1 cellular context compared by ENCODE assay signal in genomic region chr4:38317238-38317637, GRCh38.
TF ChIP-seq lines count a peak whose summit lies in the region.

No MANE protein-coding gene starts in this region.

TF ChIP-seq in K562, 482 proteins besides CTCF, POLR2A, EP300 and RAD21 (continued from another document and continues in another):
- no peak for TF ChIP-seq ETS1 (conservative IDR thresholded peaks at IDR 0.05; ENCODE audit: control insufficient read depth, low read depth, low read length)
- TF ChIP-seq RREB1 (CRISPR knock-in tag; IDR thresholded peaks at IDR 0.05), result no peak
- TF ChIP-seq TAF7 (tag; IDR thresholded peaks at IDR 0.05), result peak; percentile 64; the same call in 1 of the 2 replicates
- 0 out of 2 replicates have a peak, but pooled peaks have one; percentile 23 for TF ChIP-seq RHOXF2B (CRISPR knock-in tag; conservative IDR thresholded peaks at IDR 0.05)
- TF ChIP-seq MNT (conservative IDR thresholded peaks at IDR 0.05), result no peak
- peak; percentile 94 for TF ChIP-seq ZNF311 (CRISPR knock-in tag; IDR thresholded peaks at IDR 0.05)
- TF ChIP-seq OTX1 (CRISPR knock-in tag; IDR thresholded peaks at IDR 0.05), result no peak
- TF ChIP-seq ELK3 (CRISPR knock-in tag; IDR thresholded peaks at IDR 0.05), result no peak; the same call in 1 of the 2 replicates
- no peak for TF ChIP-seq MITF (IDR thresholded peaks at IDR 0.05)
- no peak for TF ChIP-seq ILF3 (IDR thresholded peaks at IDR 0.05; ENCODE audit: borderline replicate concordance)
- TF ChIP-seq FOXO4 (CRISPR knock-in tag; IDR thresholded peaks at IDR 0.05), result peak; percentile 54; the same call in 1 of the 2 replicates
- TF ChIP-seq ZBTB11 (CRISPR knock-in tag; IDR thresholded peaks at IDR 0.05), result peak in 1 of 3 experiments; percentile 47; a peak in 1 of 6 replicates
- no peak for TF ChIP-seq C11orf30 (IDR thresholded peaks at IDR 0.05; ENCODE audit: low read depth)
- TF ChIP-seq RFX1 (IDR thresholded peaks at IDR 0.05), result no peak
- TF ChIP-seq RBBP5 (IDR thresholded peaks at IDR 0.05; ENCODE audit: borderline replicate concordance, insufficient read depth, low read length, poor library complexity, severe bottlenecking), result no peak
- no peak for TF ChIP-seq ZNF584 (CRISPR knock-in tag; IDR thresholded peaks at IDR 0.05; ENCODE audit: low read depth)
- TF ChIP-seq KHSRP (IDR thresholded peaks at IDR 0.05), result no peak
- TF ChIP-seq ZNF445 (CRISPR knock-in tag; IDR thresholded peaks at IDR 0.05; ENCODE audit: low read depth), result peak; percentile 55; the same call in 1 of the 2 replicates
- no peak for TF ChIP-seq SMARCA4 (IDR thresholded peaks at IDR 0.05)
- no peak for TF ChIP-seq ZNF561 (CRISPR knock-in tag; conservative IDR thresholded peaks at IDR 0.05)
- no peak for TF ChIP-seq HMGXB4 (CRISPR knock-in tag; IDR thresholded peaks at IDR 0.05)
- TF ChIP-seq MECOM (CRISPR knock-in tag; IDR thresholded peaks at IDR 0.05), result peak; percentile 95
- TF ChIP-seq ZKSCAN3 (CRISPR knock-in tag; IDR thresholded peaks at IDR 0.05), result no peak
- no peak for TF ChIP-seq MAX (CRISPR knock-in tag; IDR thresholded peaks at IDR 0.05)
- no peak for TF ChIP-seq ZNF143 (CRISPR knock-in tag; IDR thresholded peaks at IDR 0.05)
- no peak for TF ChIP-seq FOXJ2 (tag; IDR thresholded peaks at IDR 0.05)
- TF ChIP-seq NCOR1 (IDR thresholded peaks at IDR 0.05), result no peak
- TF ChIP-seq CBX3 (IDR thresholded peaks at IDR 0.05; ENCODE audit: borderline replicate concordance in 1 of 2, low read length in 2 of 2), result no peak
- TF ChIP-seq ZZZ3 (IDR thresholded peaks at IDR 0.05), result no peak
- 0 out of 2 replicates have a peak, but pooled peaks have one; percentile 52 for TF ChIP-seq ZNF707 (CRISPR knock-in tag; conservative IDR thresholded peaks at IDR 0.05)
- no peak for TF ChIP-seq POLR2H (tag; IDR thresholded peaks at IDR 0.05; ENCODE audit: low read depth)
- no peak for TF ChIP-seq TRIM25 (IDR thresholded peaks at IDR 0.05; ENCODE audit: borderline replicate concordance)
- TF ChIP-seq MCM3 (IDR thresholded peaks at IDR 0.05), result no peak
- TF ChIP-seq STAT5A (IDR thresholded peaks at IDR 0.05; ENCODE audit: borderline replicate concordance, low read length), result no peak
- no peak for TF ChIP-seq WHSC1 (IDR thresholded peaks at IDR 0.05; ENCODE audit: low read length)
- 0 out of 2 replicates have a peak, but pooled peaks have one; percentile 70 for TF ChIP-seq KLF6 (CRISPR knock-in tag; IDR thresholded peaks at IDR 0.05; ENCODE audit: borderline replicate concordance)
- peak; percentile 58; the same call in 1 of the 2 replicates for TF ChIP-seq ZNF133 (CRISPR knock-in tag; IDR thresholded peaks at IDR 0.05)
